Comparison of ENCODE assay signal across 6 cellular contexts in genomic region chr4:69242562-69243245, GRCh38. TPM values are rescaled to one million over a fixed set of nuclear protein-coding genes. Genes with fewer than 3 reads are reported as not detected.
"Had no signal": no experiment of that assay in that cellular context is flagged by ENCODE, and none has a peak within 500 bp of the region (broad histone marks: within the 10 kb centered on the region; RNA-seq: fewer than 3 reads in every experiment).

No MANE protein-coding gene starts in this region.

RNA-seq across cellular contexts. Expression of gene UGT2B11, which starts 28.2 kb away (rescaled TPM):
- total RNA-seq: GM23338, H1, H9, HT1080, IMR-90, K562 had no signal
- polyA plus RNA-seq: GM23338, H1, IMR-90 had no signal

RNA-seq across cellular contexts. Expression of gene UGT2B28, which starts 37.6 kb away (rescaled TPM):
- total RNA-seq: GM23338, H1, H9, HT1080, IMR-90, K562 had no signal
- polyA plus RNA-seq: GM23338, H1, IMR-90, K562 had no signal
